13 cellular contexts compared by ENCODE assay signal in genomic region chr9:13485068-13485596, GRCh38.
A peak's percentile ranks its signal among the peaks of the same experiment; 100 is the strongest.
DNase-seq lines count a peak whose midpoint lies in the region; ATAC-seq and TF ChIP-seq lines count a peak whose summit lies in the region.
"Had no signal": no experiment of that assay in that cellular context is flagged by ENCODE, and none has a peak within 500 bp of the region (broad histone marks: within the 10 kb centered on the region; RNA-seq: fewer than 3 reads in every experiment).

No MANE protein-coding gene starts in this region.

- 28 to 52% methylated on average over 3 of the region's 3 CpGs for WGBS in heart right ventricle, 2 donors

- H3K27me3 ChIP-seq in heart right ventricle, result no peaks in the 10 kb centered on the region
- H3K27me3 ChIP-seq: colonic mucosa, neutrophil had no signal

- DNase-seq in astrocyte of the cerebellum (ENCODE audit: low read depth) (peak; percentile 82), heart right ventricle (peak; percentile 30 to 76), renal cortical epithelial cell (ENCODE audit: low read depth) (peak; percentile 87), G401 (ENCODE audit: low spot score) (no peak), dermis blood vessel endothelial cell (no peak), ecto neural progenitor cell (ENCODE audit: low spot score) (no peak)
- DNase-seq: activated T-cell treated with anti-CD3 and anti-CD28 coated beads, Interleukin-2, amount 50 U/mL, for 4 hours; CD4-positive, alpha-beta T cell; colonic mucosa; NCI-H1930 had no signal

- no peaks in the 10 kb centered on the region for H3K36me3 ChIP-seq in heart right ventricle
- H3K36me3 ChIP-seq: colonic mucosa, neutrophil had no signal

- H3K9me3 ChIP-seq in heart right ventricle, result no peaks in the 10 kb centered on the region
- H3K9me3 ChIP-seq: colonic mucosa, neutrophil had no signal

- H3K27ac ChIP-seq in C4-2B (no peak overlapping the region; the same call in 1 of the 2 replicates), heart right ventricle (peak overlapping the region in 9 of 10 donors; percentile 36 to 82 (median 72))
- H3K27ac ChIP-seq: colonic mucosa, neutrophil had no signal

- H3K4me3 ChIP-seq in astrocyte of the cerebellum (ENCODE audit: low read depth, low read length), result no peak overlapping the region
- no peak overlapping the region for H3K4me3 ChIP-seq in heart right ventricle
- H3K4me3 ChIP-seq: colonic mucosa had no signal

- ATAC-seq in heart right ventricle (peak; percentile 95 to 98 (median 96)), GM21528 (IDR thresholded peaks at IDR 0.05; ENCODE audit: low FRiP score, unreplicated experiment) (no peak)
- ATAC-seq: activated T-cell treated with anti-CD3 and anti-CD28 coated beads, Interleukin-2, amount 50 U/mL, for 4 hours had no signal

- peaks cover 0 to 29% (median 14%) of the 10 kb centered on the region in 9 donors for H3K4me1 ChIP-seq in heart right ventricle
- H3K4me1 ChIP-seq: colonic mucosa had no signal

- peak; percentile 23 for TF ChIP-seq CTCF in C4-2B (conservative IDR thresholded peaks at IDR 0.05)
- TF ChIP-seq CTCF in astrocyte of the cerebellum (IDR thresholded peaks at IDR 0.05; ENCODE audit: low read depth, low read length, missing control alignments), result peak; percentile 16
- TF ChIP-seq CTCF in heart right ventricle (IDR thresholded peaks at IDR 0.05), result peak in 2 of 9 donors; percentile 10 to 18

- in situ Hi-C loops in astrocyte of the cerebellum (cut with HindIII; ENCODE audit: low sequenced_read_pairs) (no loop called here), G401 (cut with HindIII; ENCODE audit: low sequenced_read_pairs) (no loop called here)

- intact Hi-C loops in heart right ventricle (cut with DNase I), result loop anchor here in 3 of 10 donors (5.0 to 10.0 kb wide), 2 partner anchors 72 to 120 kb away; no protein-coding TSS in a partner anchor

Comparison
In these comparisons a context has a peak if more than half of its experiments do, and no peak if none do; other contexts are left out.
1. DNase-seq: peak in astrocyte of the cerebellum (single experiment), heart right ventricle (2 of 2) and renal cortical epithelial cell (single experiment); none in G401 (single experiment), dermis blood vessel endothelial cell (single experiment) and ecto neural progenitor cell (single experiment).